ENCODE assay signal across 17 cellular contexts in genomic region chr10:122420624-122421007, GRCh38. TPM values are rescaled to one million over a fixed set of nuclear protein-coding genes. Genes with fewer than 3 reads are reported as not detected.
DNase-seq lines count a peak whose midpoint lies in the region; ATAC-seq and TF ChIP-seq lines count a peak whose summit lies in the region.
"Had no signal": no experiment of that assay in that cellular context is flagged by ENCODE, and none has a peak within 500 bp of the region (broad histone marks: within the 10 kb centered on the region; RNA-seq: fewer than 3 reads in every experiment).

No MANE protein-coding gene starts in this region.

- H3K27me3 ChIP-seq in suprapubic skin (no peaks in the 10 kb centered on the region), tibial artery (no peaks in the 10 kb centered on the region)

- H3K4me1 Mint-ChIP-seq in activated naive CD4-positive, alpha-beta T cell treated with anti-CD3 and anti-CD28 coated beads for 36 hours (ENCODE audit: low read depth) = peaks cover 69% of the 10 kb centered on the region
- H3K4me1 Mint-ChIP-seq in activated CD8-positive, alpha-beta T cell treated with anti-CD3 and anti-CD28 coated beads, Interleukin-2, amount 10 ng/mL, durations not matched to agents 7 days and 5 days (ENCODE audit: low read depth) = peaks cover 62% of the 10 kb centered on the region
- H3K4me1 Mint-ChIP-seq in immature natural killer cell = peaks cover 92 to 98% of the 10 kb centered on the region in 2 donors
- H3K4me1 Mint-ChIP-seq in activated CD8-positive, alpha-beta memory T cell treated with anti-CD3 and anti-CD28 coated beads, Interleukin-2, amount 10 ng/mL, durations not matched to agents 7 days and 5 days = peaks cover 41% of the 10 kb centered on the region

- TF ChIP-seq POLR2A in suprapubic skin (IDR thresholded peaks at IDR 0.05) = no peak

- H3K4me3 ChIP-seq in suprapubic skin = no peak overlapping the region
- H3K4me3 ChIP-seq in tibial artery = no peak overlapping the region

- CTCF ChIA-PET in activated naive CD4-positive, alpha-beta T cell treated with anti-CD3 and anti-CD28 coated beads for 36 hours (lab: Charles Lee) = interaction anchor here (2.5 kb wide), 1 partner anchor 14 kb away, joined by 6 read pairs; no protein-coding TSS in a partner anchor
- CTCF ChIA-PET in activated CD8-positive, alpha-beta T cell treated with anti-CD3 and anti-CD28 coated beads, Interleukin-2, amount 10 ng/mL, durations not matched to agents 7 days and 5 days (lab: Charles Lee) = no interaction called here
- CTCF ChIA-PET in activated CD8-positive, alpha-beta memory T cell treated with anti-CD3 and anti-CD28 coated beads, Interleukin-2, amount 10 ng/mL, durations not matched to agents 7 days and 5 days (lab: Charles Lee) = no interaction called here

- H3K9me3 ChIP-seq in suprapubic skin (no peaks in the 10 kb centered on the region), tibial artery (no peaks in the 10 kb centered on the region)

- peaks cover 37% of the 10 kb centered on the region for H3K36me3 Mint-ChIP-seq in activated naive CD4-positive, alpha-beta T cell treated with anti-CD3 and anti-CD28 coated beads for 36 hours (ENCODE audit: low read depth)
- peaks cover 45% of the 10 kb centered on the region for H3K36me3 Mint-ChIP-seq in activated CD8-positive, alpha-beta T cell treated with anti-CD3 and anti-CD28 coated beads, Interleukin-2, amount 10 ng/mL, durations not matched to agents 7 days and 5 days (ENCODE audit: low read depth)
- peaks cover 18 to 40% (median 38%) of the 10 kb centered on the region in 3 donors for H3K36me3 Mint-ChIP-seq in immature natural killer cell
- peaks cover 16% of the 10 kb centered on the region for H3K36me3 Mint-ChIP-seq in activated CD8-positive, alpha-beta memory T cell treated with anti-CD3 and anti-CD28 coated beads, Interleukin-2, amount 10 ng/mL, durations not matched to agents 7 days and 5 days

- TF ChIP-seq CTCF in suprapubic skin (IDR thresholded peaks at IDR 0.05) = no peak
- TF ChIP-seq CTCF in tibial artery (IDR thresholded peaks at IDR 0.05) = no peak

- DNase-seq in activated naive CD4-positive, alpha-beta T cell treated with anti-CD3 and anti-CD28 coated beads for 36 hours = no peak
- DNase-seq in activated naive CD4-positive, alpha-beta T cell (lab: John Stamatoyannopoulos, UW) = no peak
- DNase-seq in activated CD8-positive, alpha-beta T cell treated with anti-CD3 and anti-CD28 coated beads, Interleukin-2, amount 10 ng/mL, durations not matched to agents 7 days and 5 days = no peak
- no peak for DNase-seq in immature natural killer cell
- DNase-seq in suprapubic skin (ENCODE audit: low spot score in 2 of 2) = no peak
- no peak for DNase-seq in tibial artery
- DNase-seq in DMS79 treated with DMSO at 0.1 percent for 48 hours (lab: John Stamatoyannopoulos, UW) = no peak
- DNase-seq in activated CD8-positive, alpha-beta memory T cell treated with anti-CD3 and anti-CD28 coated beads, Interleukin-2, amount 10 ng/mL, durations not matched to agents 7 days and 5 days = no peak
- DNase-seq: ACHN; glutamatergic neuron; midbrain; NCI-H2029; NCI-H526; stimulated activated CD4-positive, alpha-beta T cell treated with anti-CD3 and anti-CD28 coated beads, Interleukin-15, amount 100 ng/mL, for 24 hours had no signal

- intact Hi-C loops in activated naive CD4-positive, alpha-beta T cell treated with anti-CD3 and anti-CD28 coated beads for 36 hours (cut with micrococcal nuclease) = no loop called here
- intact Hi-C loops in tibial artery (cut with DNase I; ENCODE audit: low total_unique reads) = no loop called here

- TF ChIP-seq EP300 in suprapubic skin (IDR thresholded peaks at IDR 0.05) = no peak

- H3K4me3 Mint-ChIP-seq in activated naive CD4-positive, alpha-beta T cell treated with anti-CD3 and anti-CD28 coated beads for 36 hours = no peak overlapping the region
- H3K4me3 Mint-ChIP-seq in activated CD8-positive, alpha-beta T cell treated with anti-CD3 and anti-CD28 coated beads, Interleukin-2, amount 10 ng/mL, durations not matched to agents 7 days and 5 days = no peak overlapping the region
- peak overlapping the region; percentile 49 to 80 (median 73) for H3K4me3 Mint-ChIP-seq in immature natural killer cell
- H3K4me3 Mint-ChIP-seq in activated CD8-positive, alpha-beta memory T cell treated with anti-CD3 and anti-CD28 coated beads, Interleukin-2, amount 10 ng/mL, durations not matched to agents 7 days and 5 days = no peak overlapping the region

- H3K4me1 ChIP-seq in suprapubic skin (peaks cover 38% of the 10 kb centered on the region), tibial artery (peaks cover 0 to 25% (median 3%) of the 10 kb centered on the region in 4 donors)

- H3K36me3 ChIP-seq in suprapubic skin (peaks cover 28% of the 10 kb centered on the region), tibial artery (peaks cover 12 to 26% (median 13%) of the 10 kb centered on the region in 3 donors)

- ATAC-seq in activated CD8-positive, alpha-beta T cell treated with anti-CD3 and anti-CD28 coated beads, Interleukin-2, amount 10 ng/mL, durations not matched to agents 7 days and 5 days = no peak
- no peak for ATAC-seq in activated CD8-positive, alpha-beta memory T cell treated with anti-CD3 and anti-CD28 coated beads, Interleukin-2, amount 10 ng/mL, durations not matched to agents 7 days and 5 days

- 66% methylated on average over 3 of the region's 3 CpGs for WGBS in suprapubic skin

- peak overlapping the region; percentile 72 for H3K27ac Mint-ChIP-seq in activated naive CD4-positive, alpha-beta T cell treated with anti-CD3 and anti-CD28 coated beads for 36 hours
- H3K27ac Mint-ChIP-seq in activated CD8-positive, alpha-beta T cell treated with anti-CD3 and anti-CD28 coated beads, Interleukin-2, amount 10 ng/mL, durations not matched to agents 7 days and 5 days = peak overlapping the region; percentile 42
- peak overlapping the region; percentile 77 to 98 (median 93) for H3K27ac Mint-ChIP-seq in immature natural killer cell
- H3K27ac Mint-ChIP-seq in activated CD8-positive, alpha-beta memory T cell treated with anti-CD3 and anti-CD28 coated beads, Interleukin-2, amount 10 ng/mL, durations not matched to agents 7 days and 5 days = no peak overlapping the region

- peaks cover 1% of the 10 kb centered on the region for H3K9me3 Mint-ChIP-seq in activated naive CD4-positive, alpha-beta T cell treated with anti-CD3 and anti-CD28 coated beads for 36 hours
- no peaks in the 10 kb centered on the region for H3K9me3 Mint-ChIP-seq in activated CD8-positive, alpha-beta T cell treated with anti-CD3 and anti-CD28 coated beads, Interleukin-2, amount 10 ng/mL, durations not matched to agents 7 days and 5 days (ENCODE audit: insufficient read depth)
- no peaks in the 10 kb centered on the region for H3K9me3 Mint-ChIP-seq in immature natural killer cell
- no peaks in the 10 kb centered on the region for H3K9me3 Mint-ChIP-seq in activated CD8-positive, alpha-beta memory T cell treated with anti-CD3 and anti-CD28 coated beads, Interleukin-2, amount 10 ng/mL, durations not matched to agents 7 days and 5 days (ENCODE audit: low read depth)

- H3K27ac ChIP-seq in suprapubic skin (peak overlapping the region; percentile 47), tibial artery (peak overlapping the region in 1 of 2 donors; percentile 18)

- H3K27me3 Mint-ChIP-seq in activated naive CD4-positive, alpha-beta T cell treated with anti-CD3 and anti-CD28 coated beads for 36 hours (ENCODE audit: low read depth) = no peaks in the 10 kb centered on the region
- H3K27me3 Mint-ChIP-seq in activated CD8-positive, alpha-beta T cell treated with anti-CD3 and anti-CD28 coated beads, Interleukin-2, amount 10 ng/mL, durations not matched to agents 7 days and 5 days (ENCODE audit: low read depth) = no peaks in the 10 kb centered on the region
- H3K27me3 Mint-ChIP-seq in immature natural killer cell (ENCODE audit: low read depth in 3 of 3) = no peaks in the 10 kb centered on the region
- no peaks in the 10 kb centered on the region for H3K27me3 Mint-ChIP-seq in activated CD8-positive, alpha-beta memory T cell treated with anti-CD3 and anti-CD28 coated beads, Interleukin-2, amount 10 ng/mL, durations not matched to agents 7 days and 5 days

- POLR2A ChIA-PET in activated CD8-positive, alpha-beta T cell treated with anti-CD3 and anti-CD28 coated beads, Interleukin-2, amount 10 ng/mL, durations not matched to agents 7 days and 5 days (lab: Charles Lee) = no interaction called here

RNA-seq across cellular contexts. Expression of gene ARMS2, which starts 33.8 kb away (rescaled TPM):
- not detected for total RNA-seq in activated naive CD4-positive, alpha-beta T cell treated with anti-CD3 and anti-CD28 coated beads for 36 hours
- not detected for total RNA-seq in activated CD8-positive, alpha-beta T cell treated with anti-CD3 and anti-CD28 coated beads, Interleukin-2, amount 10 ng/mL, durations not matched to agents 7 days and 5 days
- not detected for polyA plus RNA-seq in immature natural killer cell
- under 1 TPM in 1 of 4 donors, not detected in 3; 0.72 TPM for total RNA-seq in suprapubic skin
- not detected for total RNA-seq in activated CD8-positive, alpha-beta memory T cell treated with anti-CD3 and anti-CD28 coated beads, Interleukin-2, amount 10 ng/mL, durations not matched to agents 7 days and 5 days
- total RNA-seq: HT-29, M059J, ureter had no signal

RNA-seq across cellular contexts. Expression of gene HTRA1, which starts 40.7 kb away (rescaled TPM):
- not detected for total RNA-seq in activated naive CD4-positive, alpha-beta T cell treated with anti-CD3 and anti-CD28 coated beads for 36 hours
- total RNA-seq in activated CD8-positive, alpha-beta T cell treated with anti-CD3 and anti-CD28 coated beads, Interleukin-2, amount 10 ng/mL, durations not matched to agents 7 days and 5 days = not detected
- polyA plus RNA-seq in immature natural killer cell = under 1 TPM in 2 of 3 donors, not detected in 1; 0.16 to 0.73 TPM
- 10 to 100 TPM; 55.2 to 99.5 (median 80.6) TPM for total RNA-seq in suprapubic skin
- not detected for total RNA-seq in activated CD8-positive, alpha-beta memory T cell treated with anti-CD3 and anti-CD28 coated beads, Interleukin-2, amount 10 ng/mL, durations not matched to agents 7 days and 5 days
- total RNA-seq: HT-29 had no signal

RNA-seq across cellular contexts. Expression of gene PLEKHA1, which starts 46.1 kb away (rescaled TPM):
- 10 to 100 TPM; 17.6 to 17.9 TPM for total RNA-seq in activated naive CD4-positive, alpha-beta T cell treated with anti-CD3 and anti-CD28 coated beads for 36 hours
- 10 to 100 TPM in 1 of 2 experiments, 1 to 10 TPM in 1; 9.6 to 11.7 TPM for total RNA-seq in activated CD8-positive, alpha-beta T cell treated with anti-CD3 and anti-CD28 coated beads, Interleukin-2, amount 10 ng/mL, durations not matched to agents 7 days and 5 days
- 100 to 1,000 TPM; 134 to 142 (median 140) TPM for polyA plus RNA-seq in immature natural killer cell
- 10 to 100 TPM; 68.2 to 91.6 (median 78.8) TPM for total RNA-seq in suprapubic skin
- 1 to 10 TPM; 5.3 to 7.2 TPM for total RNA-seq in activated CD8-positive, alpha-beta memory T cell treated with anti-CD3 and anti-CD28 coated beads, Interleukin-2, amount 10 ng/mL, durations not matched to agents 7 days and 5 days

Comparison
In these comparisons a context has a peak if more than half of its experiments do, and no peak if none do; other contexts are left out.
1. H3K4me3 Mint-ChIP-seq: peak in immature natural killer cell (5 of 5); none in activated naive CD4-positive, alpha-beta T cell treated with anti-CD3 and anti-CD28 coated beads for 36 hours (single experiment), activated CD8-positive, alpha-beta T cell treated with anti-CD3 and anti-CD28 coated beads, Interleukin-2, amount 10 ng/mL, durations not matched to agents 7 days and 5 days (single experiment) and activated CD8-positive, alpha-beta memory T cell treated with anti-CD3 and anti-CD28 coated beads, Interleukin-2, amount 10 ng/mL, durations not matched to agents 7 days and 5 days (single experiment).
2. RNA of gene HTRA1, which starts 40.7 kb away (total RNA-seq): 55.2 to 99.5 TPM in suprapubic skin; not detected in activated CD8-positive, alpha-beta memory T cell treated with anti-CD3 and anti-CD28 coated beads, Interleukin-2, amount 10 ng/mL, durations not matched to agents 7 days and 5 days, not detected in activated naive CD4-positive, alpha-beta T cell treated with anti-CD3 and anti-CD28 coated beads for 36 hours and not detected in activated CD8-positive, alpha-beta T cell treated with anti-CD3 and anti-CD28 coated beads, Interleukin-2, amount 10 ng/mL, durations not matched to agents 7 days and 5 days; every median in the first group is over 10 times any median in the second.